Comparison of ENCODE assay signal across 8 cellular contexts in the genomic region with DNA sequence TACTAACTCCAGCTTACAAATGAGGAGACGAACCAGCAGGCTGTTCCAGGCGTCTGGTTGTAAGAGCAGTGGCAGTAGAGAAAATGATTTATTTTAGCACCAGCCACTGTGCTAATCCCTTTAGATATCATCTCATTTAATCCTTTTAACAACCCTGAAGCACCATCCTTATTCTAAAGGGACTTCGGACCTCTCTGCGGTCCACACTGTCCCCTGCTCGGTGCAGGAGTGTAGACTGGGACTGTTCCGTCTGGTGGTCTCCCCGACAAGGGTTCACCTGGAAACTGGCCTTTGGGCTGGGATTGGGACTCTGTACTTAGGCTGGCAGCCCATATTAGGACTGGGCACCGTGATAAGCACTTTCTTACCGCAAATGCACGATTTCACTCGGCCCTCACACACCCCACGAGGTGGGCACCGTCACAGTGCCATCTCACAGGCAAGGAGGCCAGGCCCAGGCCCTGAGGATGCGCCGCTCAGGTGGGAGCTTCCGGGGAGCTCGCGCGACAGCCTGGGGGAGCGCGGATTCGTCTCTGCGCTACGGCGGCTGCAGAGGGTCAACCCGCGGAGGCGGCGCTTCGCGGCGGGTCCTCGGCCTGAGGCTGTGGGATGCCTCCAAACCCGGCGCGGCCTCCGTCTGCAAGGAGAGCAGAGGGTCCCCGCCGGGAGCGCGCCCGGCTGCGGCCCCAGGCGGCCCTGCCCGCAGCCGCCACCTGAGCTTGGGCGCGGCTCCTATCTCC. TPM values are rescaled to one million over a fixed set of nuclear protein-coding genes. Genes with fewer than 3 reads are reported as not detected.
DNase-seq lines count a peak whose midpoint lies in the region; ATAC-seq and TF ChIP-seq lines count a peak whose summit lies in the region.

No MANE protein-coding gene starts in this region.

- DNase-seq in BE2C (peak; percentile 85), NCI-H526 (lab: John Stamatoyannopoulos, UW) (peak; percentile 57 to 95), lung microvascular endothelial cell (ENCODE audit: low read depth in 2 of 2) (peak; percentile 71)
- DNase-seq in activated CD4-positive, alpha-beta memory T cell treated with anti-CD3 and anti-CD28 coated beads for 36 hours, result peak; percentile 91
- DNase-seq in stimulated activated CD4-positive, alpha-beta T cell treated with anti-CD3 and anti-CD28 coated beads, TNF-alpha, amount 100 ng/mL, for 4 hours (ENCODE audit: low read depth in 3 of 3), result peak; percentile 73 to 77 (median 75)

- peak overlapping the region; percentile 69 for H3K4me3 ChIP-seq in BE2C (ENCODE audit: low read depth, low read length)
- peak overlapping the region; percentile 87 for H3K4me3 ChIP-seq in ectodermal cell (ENCODE audit: insufficient read depth, low read depth, low read length)

- TF ChIP-seq CTCF in BE2C (IDR thresholded peaks at IDR 0.05; ENCODE audit: low read depth, low read length), result no peak

- H3K27me3 Mint-ChIP-seq in activated CD4-positive, alpha-beta memory T cell treated with anti-CD3 and anti-CD28 coated beads for 36 hours, result no peaks in the 10 kb centered on the region

- H3K27ac Mint-ChIP-seq in activated CD4-positive, alpha-beta memory T cell treated with anti-CD3 and anti-CD28 coated beads for 36 hours, result peak overlapping the region; percentile 75

- peaks cover 1% of the 10 kb centered on the region for H3K36me3 Mint-ChIP-seq in activated CD4-positive, alpha-beta memory T cell treated with anti-CD3 and anti-CD28 coated beads for 36 hours

- intact Hi-C loops in activated CD4-positive, alpha-beta memory T cell treated with anti-CD3 and anti-CD28 coated beads for 36 hours (cut with micrococcal nuclease), result loop anchor here (2.0 to 10.0 kb wide), 3 partner anchors 139 to 397 kb away; no protein-coding TSS in a partner anchor

- no peaks in the 10 kb centered on the region for H3K9me3 ChIP-seq in BE2C
- no peaks in the 10 kb centered on the region for H3K9me3 ChIP-seq in ectodermal cell (ENCODE audit: control insufficient read depth, low read length)

- peak; percentile 66 for ATAC-seq in HG03378 (IDR thresholded peaks at IDR 0.05; ENCODE audit: unreplicated experiment)

- 4 to 5% methylated on average over 48 of the region's 48 CpGs for WGBS in ectodermal cell, 2 experiments

- H3K27ac ChIP-seq in ectodermal cell (ENCODE audit: insufficient read depth, low read depth, low read length, poor library complexity, severe bottlenecking), result no peak overlapping the region

- TF ChIP-seq POLR2A in GM19193 (IDR thresholded peaks at IDR 0.05; ENCODE audit: extremely low read depth, insufficient read depth, insufficient read length), result peak; percentile 96

- H3K9me3 Mint-ChIP-seq in activated CD4-positive, alpha-beta memory T cell treated with anti-CD3 and anti-CD28 coated beads for 36 hours, result no peaks in the 10 kb centered on the region

- peaks cover 32% of the 10 kb centered on the region for H3K4me1 Mint-ChIP-seq in activated CD4-positive, alpha-beta memory T cell treated with anti-CD3 and anti-CD28 coated beads for 36 hours (ENCODE audit: low read depth)

- POLR2A ChIA-PET in activated CD4-positive, alpha-beta memory T cell treated with anti-CD3 and anti-CD28 coated beads for 36 hours (lab: Charles Lee), result interaction anchor here (0.9 to 2.8 kb wide), 9 partner anchors 12 to 97 kb away, joined by 3 to 13 read pairs (median 4); a partner anchor contains a TSS

- H3K4me1 ChIP-seq in BE2C (peaks cover 34% of the 10 kb centered on the region), ectodermal cell (ENCODE audit: control insufficient read depth, insufficient read depth, low read length) (peaks cover 35% of the 10 kb centered on the region)

- CTCF ChIA-PET in activated CD4-positive, alpha-beta memory T cell treated with anti-CD3 and anti-CD28 coated beads for 36 hours (lab: Charles Lee), result interaction anchor here (0.6 to 4.4 kb wide), 12 partner anchors 12 to 291 kb away, joined by 3 to 22 read pairs (median 3); no protein-coding TSS in a partner anchor

- H3K27me3 ChIP-seq in BE2C, result no peaks in the 10 kb centered on the region
- H3K27me3 ChIP-seq in ectodermal cell (ENCODE audit: control insufficient read depth, insufficient read depth, low read length, poor library complexity, severe bottlenecking), result peaks cover 6% of the 10 kb centered on the region

- H3K36me3 ChIP-seq in BE2C (no peaks in the 10 kb centered on the region), ectodermal cell (ENCODE audit: control insufficient read depth, insufficient read depth, low read length) (no peaks in the 10 kb centered on the region)

- peak overlapping the region; percentile 87 for H3K4me3 Mint-ChIP-seq in activated CD4-positive, alpha-beta memory T cell treated with anti-CD3 and anti-CD28 coated beads for 36 hours

RNA-seq across cellular contexts. Expression of a gene that starts 45.2 kb away (rescaled TPM):
- polyA plus RNA-seq in BE2C (2012; ENCODE audit: insufficient read depth, insufficient read length, low read depth), result 285 TPM
- 100 to 1,000 TPM; 253 to 258 TPM for total RNA-seq in activated CD4-positive, alpha-beta memory T cell treated with anti-CD3 and anti-CD28 coated beads for 36 hours
- 243 TPM for polyA plus RNA-seq in ectodermal cell (2013, experiment 1 of 4)
- polyA plus RNA-seq in ectodermal cell (2013, experiment 2 of 4), result 256 TPM
- 189 TPM for polyA plus RNA-seq in ectodermal cell (2013, experiment 3 of 4)
- polyA plus RNA-seq in ectodermal cell (2013, experiment 4 of 4), result 207 TPM
- 138 and 154 TPM in 2 replicates for total RNA-seq in lung microvascular endothelial cell
